Comparison of ENCODE assay signal across 29 cellular contexts in the genomic region with DNA sequence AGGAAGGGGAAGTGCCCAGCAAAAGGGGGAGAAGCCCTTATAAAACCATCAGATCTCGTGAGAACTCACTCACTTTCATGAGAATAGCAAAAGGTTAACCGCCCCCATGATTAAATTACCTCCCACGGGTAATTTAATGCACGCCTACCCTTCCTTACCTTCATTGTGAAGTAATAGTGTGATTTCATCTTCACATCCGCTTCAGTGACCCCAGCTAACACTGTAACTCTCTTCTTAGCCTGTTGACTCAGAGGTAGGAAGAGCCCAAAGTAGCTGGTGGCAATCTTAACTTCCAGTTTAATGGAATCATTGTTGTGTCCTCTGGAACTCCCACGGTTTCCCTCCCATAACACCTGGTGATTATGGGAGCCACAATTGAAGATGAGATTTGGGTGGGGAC.
"Had no signal": no experiment of that assay in that cellular context is flagged by ENCODE, and none has a peak within 500 bp of the region (broad histone marks: within the 10 kb centered on the region; RNA-seq: fewer than 3 reads in every experiment).

No MANE protein-coding gene starts in this region.

- H3K4me3 ChIP-seq: MG63, SK-N-MC had no signal

- DNase-seq: activated CD4-positive, alpha-beta memory T cell treated with anti-CD3 and anti-CD28 coated beads, Interleukin-2, amount 10 ng/mL, durations not matched to agents 7 days and 5 days; activated CD4-positive, alpha-beta T cell treated with anti-CD3 and anti-CD28 coated beads for 1 hour; activated CD4-positive, alpha-beta T cell treated with anti-CD3 and anti-CD28 coated beads for 48 hours; activated CD4-positive, CD25-positive, alpha-beta regulatory T cell; activated CD8-positive, alpha-beta memory T cell treated with anti-CD3 and anti-CD28 coated beads for 24 hours; activated CD8-positive, alpha-beta memory T cell treated with anti-CD3 and anti-CD28 coated beads, Interleukin-2, amount 10 ng/mL, durations not matched to agents 7 days and 5 days; activated CD8-positive, alpha-beta memory T cell treated with anti-CD3 and anti-CD28 coated beads, Interleukin-2, amount 50 U/mL, for 48 hours; activated effector memory CD4-positive, alpha-beta T cell treated with Interleukin-2 at 50 U/mL for 16 hours; activated naive CD4-positive, alpha-beta T cell treated with anti-CD3 and anti-CD28 coated beads, Interleukin-2, amount 50 U/mL, for 16 hours; activated naive CD8-positive, alpha-beta T cell treated with anti-CD3 and anti-CD28 coated beads for 36 hours; activated T-cell treated with anti-CD3 and anti-CD28 coated beads, Interleukin-2, amount 50 U/mL, for 48 hours; amniotic stem cell; aorta; brain microvascular endothelial cell; central memory CD4-positive, alpha-beta T cell; MG63; NCI-H1048; NCI-H1105 treated with DMSO at 0.1 percent for 48 hours; NCI-H1436; NCI-H1694; NCI-H1930; NCI-H345; NCI-H524 treated with DMSO at 0.1 percent for 48 hours; RPMI8226; SHP77 treated with DMSO at 0.1 percent for 48 hours; T1000; WERI-Rb-1 had no signal

- H3K27me3 ChIP-seq: brain microvascular endothelial cell, MG63 had no signal

- H3K36me3 Mint-ChIP-seq: activated CD8-positive, alpha-beta memory T cell treated with anti-CD3 and anti-CD28 coated beads, Interleukin-2, amount 10 ng/mL, durations not matched to agents 7 days and 5 days; activated naive CD8-positive, alpha-beta T cell treated with anti-CD3 and anti-CD28 coated beads for 36 hours had no signal

- H3K27me3 Mint-ChIP-seq: activated CD4-positive, alpha-beta memory T cell treated with anti-CD3 and anti-CD28 coated beads, Interleukin-2, amount 10 ng/mL, durations not matched to agents 7 days and 5 days; activated CD8-positive, alpha-beta memory T cell treated with anti-CD3 and anti-CD28 coated beads, Interleukin-2, amount 10 ng/mL, durations not matched to agents 7 days and 5 days; activated naive CD8-positive, alpha-beta T cell treated with anti-CD3 and anti-CD28 coated beads for 36 hours had no signal

- H3K4me1 Mint-ChIP-seq: activated CD4-positive, alpha-beta memory T cell treated with anti-CD3 and anti-CD28 coated beads, Interleukin-2, amount 10 ng/mL, durations not matched to agents 7 days and 5 days; activated CD8-positive, alpha-beta memory T cell treated with anti-CD3 and anti-CD28 coated beads, Interleukin-2, amount 10 ng/mL, durations not matched to agents 7 days and 5 days; activated naive CD8-positive, alpha-beta T cell treated with anti-CD3 and anti-CD28 coated beads for 36 hours had no signal

- H3K9me3 Mint-ChIP-seq: activated CD4-positive, alpha-beta memory T cell treated with anti-CD3 and anti-CD28 coated beads, Interleukin-2, amount 10 ng/mL, durations not matched to agents 7 days and 5 days had no signal

- H3K27ac ChIP-seq: brain microvascular endothelial cell, SK-N-MC, WERI-Rb-1 had no signal

- H3K36me3 ChIP-seq: brain microvascular endothelial cell, MG63, WERI-Rb-1 had no signal

- ATAC-seq: activated CD8-positive, alpha-beta memory T cell treated with anti-CD3 and anti-CD28 coated beads, Interleukin-2, amount 10 ng/mL, durations not matched to agents 7 days and 5 days; Panc1 had no signal

- H3K4me3 Mint-ChIP-seq: activated CD4-positive, alpha-beta memory T cell treated with anti-CD3 and anti-CD28 coated beads, Interleukin-2, amount 10 ng/mL, durations not matched to agents 7 days and 5 days; activated CD8-positive, alpha-beta memory T cell treated with anti-CD3 and anti-CD28 coated beads, Interleukin-2, amount 10 ng/mL, durations not matched to agents 7 days and 5 days; activated naive CD8-positive, alpha-beta T cell treated with anti-CD3 and anti-CD28 coated beads for 36 hours had no signal

- H3K27ac Mint-ChIP-seq: activated CD4-positive, alpha-beta memory T cell treated with anti-CD3 and anti-CD28 coated beads, Interleukin-2, amount 10 ng/mL, durations not matched to agents 7 days and 5 days; activated CD8-positive, alpha-beta memory T cell treated with anti-CD3 and anti-CD28 coated beads, Interleukin-2, amount 10 ng/mL, durations not matched to agents 7 days and 5 days; activated naive CD8-positive, alpha-beta T cell treated with anti-CD3 and anti-CD28 coated beads for 36 hours had no signal
